Comparison of ENCODE assay signal across 11 cellular contexts in genomic region chr22:36860017-36860416, GRCh38. TPM values are rescaled to one million over a fixed set of nuclear protein-coding genes. Genes with fewer than 3 reads are reported as not detected.
DNase-seq lines count a peak whose midpoint lies in the region; ATAC-seq and TF ChIP-seq lines count a peak whose summit lies in the region.
"Had no signal": no experiment of that assay in that cellular context is flagged by ENCODE, and none has a peak within 500 bp of the region (broad histone marks: within the 10 kb centered on the region; RNA-seq: fewer than 3 reads in every experiment).

No MANE protein-coding gene starts in this region.

- H3K4me3 Mint-ChIP-seq in activated CD8-positive, alpha-beta T cell treated with anti-CD3 and anti-CD28 coated beads, Interleukin-2, amount 10 ng/mL, durations not matched to agents 7 days and 5 days: peak overlapping the region; percentile 80

- DNase-seq in H7: peak; percentile 33
- no peak for DNase-seq in activated CD8-positive, alpha-beta T cell treated with anti-CD3 and anti-CD28 coated beads, Interleukin-2, amount 10 ng/mL, durations not matched to agents 7 days and 5 days
- peak; percentile 43 for DNase-seq in mesenteric fat pad (ENCODE audit: low spot score)
- DNase-seq in substantia nigra (lab: John Stamatoyannopoulos, UW): no peak
- no peak for DNase-seq in hepatic stellate cell (ENCODE audit: low spot score)
- DNase-seq: Calu3, NCI-H2029 had no signal

- CTCF ChIA-PET in activated CD8-positive, alpha-beta T cell treated with anti-CD3 and anti-CD28 coated beads, Interleukin-2, amount 10 ng/mL, durations not matched to agents 7 days and 5 days (lab: Charles Lee): interaction anchor here (0.9 to 12.5 kb wide), 11 partner anchors 14 to 340 kb away, joined by 3 to 332 read pairs (median 6); partner anchors contain the start of gene IFT27

- H3K9me3 ChIP-seq in DOHH2 (ENCODE audit: control insufficient read depth, insufficient read depth, low read length): no peaks in the 10 kb centered on the region
- H3K9me3 ChIP-seq: gastrocnemius medialis had no signal

- POLR2A ChIA-PET in activated CD8-positive, alpha-beta T cell treated with anti-CD3 and anti-CD28 coated beads, Interleukin-2, amount 10 ng/mL, durations not matched to agents 7 days and 5 days (lab: Charles Lee): interaction anchor here (0.9 to 2.4 kb wide), 4 partner anchors 14 to 287 kb away, joined by 3 to 14 read pairs (median 8); partner anchors contain the start of gene IFT27

- H3K27ac ChIP-seq in DOHH2 (ENCODE audit: low read depth, low read length) (peak overlapping the region; percentile 93), substantia nigra (ENCODE audit: low read depth, low read length, poor library complexity, severe bottlenecking) (no peak overlapping the region)
- H3K27ac ChIP-seq: gastrocnemius medialis had no signal

- H3K4me3 ChIP-seq in DOHH2 (ENCODE audit: low read length): peak overlapping the region; percentile 73
- H3K4me3 ChIP-seq in H7 (ENCODE audit: insufficient read depth, low read depth, low read length): no peak overlapping the region
- H3K4me3 ChIP-seq: gastrocnemius medialis had no signal

- peaks cover 17% of the 10 kb centered on the region for H3K79me2 ChIP-seq in DOHH2 (ENCODE audit: control insufficient read depth, low read length)

- no peak for ATAC-seq in activated CD8-positive, alpha-beta T cell treated with anti-CD3 and anti-CD28 coated beads, Interleukin-2, amount 10 ng/mL, durations not matched to agents 7 days and 5 days
- no peak for ATAC-seq in GM21447 (IDR thresholded peaks at IDR 0.05; ENCODE audit: unreplicated experiment)
- ATAC-seq: gastrocnemius medialis had no signal

- no peaks in the 10 kb centered on the region for H3K27me3 Mint-ChIP-seq in activated CD8-positive, alpha-beta T cell treated with anti-CD3 and anti-CD28 coated beads, Interleukin-2, amount 10 ng/mL, durations not matched to agents 7 days and 5 days (ENCODE audit: low read depth)

- peaks cover 17% of the 10 kb centered on the region for H3K36me3 Mint-ChIP-seq in activated CD8-positive, alpha-beta T cell treated with anti-CD3 and anti-CD28 coated beads, Interleukin-2, amount 10 ng/mL, durations not matched to agents 7 days and 5 days (ENCODE audit: low read depth)

- no peak for TF ChIP-seq CTCF in DOHH2 (IDR thresholded peaks at IDR 0.05; ENCODE audit: low read depth, low read length, poor library complexity, severe bottlenecking)

- H3K27ac Mint-ChIP-seq in activated CD8-positive, alpha-beta T cell treated with anti-CD3 and anti-CD28 coated beads, Interleukin-2, amount 10 ng/mL, durations not matched to agents 7 days and 5 days: peak overlapping the region; percentile 99

- H3K9me3 Mint-ChIP-seq in activated CD8-positive, alpha-beta T cell treated with anti-CD3 and anti-CD28 coated beads, Interleukin-2, amount 10 ng/mL, durations not matched to agents 7 days and 5 days (ENCODE audit: insufficient read depth): no peaks in the 10 kb centered on the region

- H4K20me1 ChIP-seq in DOHH2 (ENCODE audit: control insufficient read depth, insufficient read depth, low read depth, low read length): no peaks in the 10 kb centered on the region

- H3K36me3 ChIP-seq in DOHH2 (ENCODE audit: control insufficient read depth, low read length) (peaks cover 17% of the 10 kb centered on the region), H7 (replicated peaks; ENCODE audit: control insufficient read depth, insufficient read depth, low read length) (no peaks in the 10 kb centered on the region)
- H3K36me3 ChIP-seq: gastrocnemius medialis had no signal

- H3K27me3 ChIP-seq in DOHH2 (ENCODE audit: control insufficient read depth, low read length): no peaks in the 10 kb centered on the region
- peaks cover 6% of the 10 kb centered on the region for H3K27me3 ChIP-seq in H7 (ENCODE audit: control insufficient read depth, insufficient read depth, low read length)
- H3K27me3 ChIP-seq: gastrocnemius medialis had no signal

- peak overlapping the region; percentile 89 for H3K4me2 ChIP-seq in DOHH2 (ENCODE audit: low read length)

- H3K9me2 ChIP-seq in DOHH2 (replicated peaks; ENCODE audit: control insufficient read depth, low read length): no peaks in the 10 kb centered on the region

- peaks cover 47% of the 10 kb centered on the region for H3F3A ChIP-seq in DOHH2 (ENCODE audit: control insufficient read depth, insufficient read depth)

- peaks cover 80% of the 10 kb centered on the region for H3K4me1 ChIP-seq in DOHH2 (ENCODE audit: control insufficient read depth, low read length)

- peaks cover 80% of the 10 kb centered on the region for H3K4me1 Mint-ChIP-seq in activated CD8-positive, alpha-beta T cell treated with anti-CD3 and anti-CD28 coated beads, Interleukin-2, amount 10 ng/mL, durations not matched to agents 7 days and 5 days (ENCODE audit: low read depth)

RNA-seq across cellular contexts. Expression of gene NCF4, which starts 0.8 kb away (rescaled TPM):
- not detected in 2 replicates for total RNA-seq in H7 (2014; rRNA removed; shearing (Covaris generic))
- total RNA-seq in activated CD8-positive, alpha-beta T cell treated with anti-CD3 and anti-CD28 coated beads, Interleukin-2, amount 10 ng/mL, durations not matched to agents 7 days and 5 days: 10 to 100 TPM; 44.1 to 48.2 TPM
- 51.0 TPM for total RNA-seq in mesenteric fat pad
- total RNA-seq: Calu3 had no signal

RNA-seq across cellular contexts. Expression of gene PVALB, which starts 43.2 kb away (rescaled TPM):
- total RNA-seq in H7 (2014; rRNA removed; shearing (Covaris generic)): 3.8 and 6.8 TPM in 2 replicates
- not detected for total RNA-seq in activated CD8-positive, alpha-beta T cell treated with anti-CD3 and anti-CD28 coated beads, Interleukin-2, amount 10 ng/mL, durations not matched to agents 7 days and 5 days
- total RNA-seq in mesenteric fat pad: not detected
- total RNA-seq: Calu3; T-helper 2 cell treated with Interferon-gamma antibody and Interleukin-4, amounts not matched to agents 100 ng/mL and 5 ng/mL, for 36 hours had no signal

RNA-seq across cellular contexts. Expression of gene CSF2RB, which starts 53.4 kb away (rescaled TPM):
- not detected in 2 replicates for total RNA-seq in H7 (2014; rRNA removed; shearing (Covaris generic))
- 1 to 10 TPM; 1.4 TPM for total RNA-seq in activated CD8-positive, alpha-beta T cell treated with anti-CD3 and anti-CD28 coated beads, Interleukin-2, amount 10 ng/mL, durations not matched to agents 7 days and 5 days
- total RNA-seq in mesenteric fat pad: 13.3 TPM
- total RNA-seq: Calu3 had no signal

Comparison
In these comparisons a context has a peak if more than half of its experiments do, and no peak if none do; other contexts are left out.
1. DNase-seq: peak in H7 (single experiment) and mesenteric fat pad (single experiment); none in activated CD8-positive, alpha-beta T cell treated with anti-CD3 and anti-CD28 coated beads, Interleukin-2, amount 10 ng/mL, durations not matched to agents 7 days and 5 days (single experiment), substantia nigra (0 of 49) and hepatic stellate cell (single experiment).
2. RNA of gene NCF4, which starts 0.8 kb away (total RNA-seq): 51.0 TPM in mesenteric fat pad (single experiment) and 44.1 to 48.2 TPM in activated CD8-positive, alpha-beta T cell treated with anti-CD3 and anti-CD28 coated beads, Interleukin-2, amount 10 ng/mL, durations not matched to agents 7 days and 5 days; not detected in H7; every median in the first group is over 10 times any median in the second.